11 cellular contexts compared by ENCODE assay signal in genomic region chr5:170631471-170632195, GRCh38.
A peak's percentile ranks its signal among the peaks of the same experiment; 100 is the strongest.
DNase-seq lines count a peak whose midpoint lies in the region; ATAC-seq and TF ChIP-seq lines count a peak whose summit lies in the region.
"Had no signal": no experiment of that assay in that cellular context is flagged by ENCODE, and none has a peak within 500 bp of the region (broad histone marks: within the 10 kb centered on the region; RNA-seq: fewer than 3 reads in every experiment).

No MANE protein-coding gene starts in this region.

- no peak overlapping the region for H3K27ac Mint-ChIP-seq in endodermal cell
- peak overlapping the region in 4 of 10 donors; percentile 14 to 89 (median 32) for H3K27ac Mint-ChIP-seq in naive thymus-derived CD8-positive, alpha-beta T cell
- H3K27ac Mint-ChIP-seq: activated CD8-positive, alpha-beta memory T cell treated with anti-CD3 and anti-CD28 coated beads, Interleukin-2, amount 10 ng/mL, durations not matched to agents 7 days and 5 days had no signal

- no peak overlapping the region for H3K4me3 ChIP-seq in endodermal cell (ENCODE audit: low read length)

- peak; percentile 70 for TF ChIP-seq CTCF in endodermal cell (conservative IDR thresholded peaks at IDR 0.05)

- H3K27me3 ChIP-seq in endodermal cell (ENCODE audit: control insufficient read depth, insufficient read depth, low read length, poor library complexity, severe bottlenecking): peaks cover 16% of the 10 kb centered on the region

- no peak overlapping the region for H3K27ac ChIP-seq in endodermal cell (ENCODE audit: low read depth, low read length)
- H3K27ac ChIP-seq: HL-60 had no signal

- DNase-seq in ACHN (peak; percentile 76), M059J (ENCODE audit: low read depth) (peak; percentile 58), endodermal cell (peak; percentile 85), midbrain (lab: John Stamatoyannopoulos, UW) (peak; percentile 28), NCI-H1930 (lab: John Stamatoyannopoulos, UW) (no peak)
- DNase-seq in naive thymus-derived CD8-positive, alpha-beta T cell: no peak
- DNase-seq: activated CD8-positive, alpha-beta memory T cell treated with anti-CD3 and anti-CD28 coated beads, Interleukin-2, amount 10 ng/mL, durations not matched to agents 7 days and 5 days; naive B cell had no signal

- H3K36me3 Mint-ChIP-seq in endodermal cell (ENCODE audit: low read depth): no peaks in the 10 kb centered on the region
- no peaks in the 10 kb centered on the region for H3K36me3 Mint-ChIP-seq in naive thymus-derived CD8-positive, alpha-beta T cell
- H3K36me3 Mint-ChIP-seq: activated CD8-positive, alpha-beta memory T cell treated with anti-CD3 and anti-CD28 coated beads, Interleukin-2, amount 10 ng/mL, durations not matched to agents 7 days and 5 days; naive B cell had no signal

- ATAC-seq in HG02588 (IDR thresholded peaks at IDR 0.05; ENCODE audit: unreplicated experiment): no peak
- no peak for ATAC-seq in naive thymus-derived CD8-positive, alpha-beta T cell
- ATAC-seq in GM21390 (IDR thresholded peaks at IDR 0.05; ENCODE audit: unreplicated experiment): no peak
- ATAC-seq: activated CD8-positive, alpha-beta memory T cell treated with anti-CD3 and anti-CD28 coated beads, Interleukin-2, amount 10 ng/mL, durations not matched to agents 7 days and 5 days had no signal

- H3K4me1 Mint-ChIP-seq in endodermal cell: peaks cover 14% of the 10 kb centered on the region
- H3K4me1 Mint-ChIP-seq in naive thymus-derived CD8-positive, alpha-beta T cell: peaks cover 18 to 26% (median 20%) of the 10 kb centered on the region in 4 donors

- H3K9me3 Mint-ChIP-seq in endodermal cell: no peaks in the 10 kb centered on the region
- no peaks in the 10 kb centered on the region for H3K9me3 Mint-ChIP-seq in naive thymus-derived CD8-positive, alpha-beta T cell
- H3K9me3 Mint-ChIP-seq: naive B cell had no signal

- H3K4me3 Mint-ChIP-seq in endodermal cell: no peak overlapping the region
- H3K4me3 Mint-ChIP-seq in naive thymus-derived CD8-positive, alpha-beta T cell: peak overlapping the region in 2 of 10 donors; percentile 66 to 82
- H3K4me3 Mint-ChIP-seq: activated CD8-positive, alpha-beta memory T cell treated with anti-CD3 and anti-CD28 coated beads, Interleukin-2, amount 10 ng/mL, durations not matched to agents 7 days and 5 days had no signal

- in situ Hi-C loops in ACHN (cut with HindIII; ENCODE audit: low pct_ligation_motif_present, low pct_unique_long_range_greater_than_20kb, low sequenced_read_pairs): no loop called here

- POLR2A ChIA-PET in naive thymus-derived CD8-positive, alpha-beta T cell (lab: Charles Lee): no interaction called here

- H3K27me3 Mint-ChIP-seq in endodermal cell (ENCODE audit: insufficient read depth): peaks cover 2% of the 10 kb centered on the region
- H3K27me3 Mint-ChIP-seq in naive thymus-derived CD8-positive, alpha-beta T cell: peaks cover 0 to 6% (median 0%) of the 10 kb centered on the region in 5 donors

- H3K9me3 ChIP-seq in endodermal cell (ENCODE audit: control insufficient read depth, low read length): no peaks in the 10 kb centered on the region

- H3K4me1 ChIP-seq in endodermal cell (ENCODE audit: control insufficient read depth, insufficient read depth, low read length): no peaks in the 10 kb centered on the region

- H3K36me3 ChIP-seq in endodermal cell (ENCODE audit: control insufficient read depth, insufficient read depth, low read length): no peaks in the 10 kb centered on the region

- 41 to 65% methylated on average over 9 to 15 of the region's 15 CpGs for WGBS in endodermal cell (ENCODE audit: insufficient coverage in 1 of 2, insufficient read length in 1 of 2), 2 experiments

- H3K9ac ChIP-seq in endodermal cell (ENCODE audit: extremely low read depth, low read length, poor library complexity, severe bottlenecking): no peak overlapping the region

Comparison
In these comparisons a context has a peak if more than half of its experiments do, and no peak if none do; other contexts are left out.
1. DNase-seq: peak in ACHN (single experiment), M059J (single experiment), endodermal cell (single experiment) and midbrain (single experiment); none in NCI-H1930 (0 of 2) and naive thymus-derived CD8-positive, alpha-beta T cell (0 of 10).